ENCODE assay signal across 8 cellular contexts in the genomic region with DNA sequence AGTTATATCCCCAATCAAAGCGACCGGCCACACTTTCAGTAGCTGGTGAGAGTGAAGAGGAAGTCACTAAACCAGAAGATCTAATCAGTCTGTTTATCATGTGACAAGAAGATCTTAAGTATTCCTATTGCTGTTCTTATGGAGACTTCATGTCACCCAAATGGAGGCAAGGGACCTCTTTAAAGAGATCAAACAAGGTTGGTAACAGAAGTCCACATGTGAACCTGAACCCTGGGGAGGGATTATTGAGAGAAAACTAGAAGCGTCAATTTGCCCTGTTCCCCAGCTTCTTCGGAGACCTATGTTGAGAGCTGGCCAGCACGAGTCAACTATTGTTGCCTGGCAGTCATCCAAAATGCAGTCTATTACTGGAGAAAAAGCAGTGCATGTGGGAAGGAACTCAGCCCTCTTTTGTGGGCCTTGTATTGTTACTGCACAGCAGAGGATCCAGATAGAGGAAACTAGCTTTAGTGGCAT.
DNase-seq lines count a peak whose midpoint lies in the region; ATAC-seq, FAIRE-seq and TF ChIP-seq lines count a peak whose summit lies in the region.

No MANE protein-coding gene starts in this region.

- H2AK9ac ChIP-seq in IMR-90 (replicated peaks; ENCODE audit: low read depth, low read length, poor library complexity): no peak overlapping the region

- CTCF ChIA-PET in activated CD8-positive, alpha-beta memory T cell treated with anti-CD3 and anti-CD28 coated beads, Interleukin-2, amount 10 ng/mL, durations not matched to agents 7 days and 5 days (lab: Charles Lee): interaction anchor here (1.0 to 1.6 kb wide), 3 partner anchors 47 to 311 kb away, joined by 3 to 6 read pairs (median 3); no protein-coding TSS in a partner anchor
- CTCF ChIA-PET in IMR-90 (lab: Yijun Ruan, JAX): no interaction called here

- no peak overlapping the region for H4K5ac ChIP-seq in IMR-90 (ENCODE audit: low read depth, low read length)

- H3K79me1 ChIP-seq in IMR-90 (ENCODE audit: low read depth in 1 of 2, low read length in 2 of 2): no peaks in the 10 kb centered on the region

- no peak overlapping the region for H3K18ac ChIP-seq in IMR-90 (ENCODE audit: low read depth, low read length)

- H3K4ac ChIP-seq in IMR-90 (ENCODE audit: low read depth, low read length): peak overlapping the region; percentile 24; the same call in 1 of the 2 replicates

- H3K27me3 ChIP-seq in IMR-90 (ENCODE audit: control insufficient read depth, insufficient read depth, low read length) (no peaks in the 10 kb centered on the region), keratinocyte (ENCODE audit: control insufficient read depth, extremely low read depth, insufficient read depth, low read length) (no peaks in the 10 kb centered on the region)

- POLR2A ChIA-PET in IMR-90 (lab: Charles Lee; ENCODE audit: unreplicated experiment): no interaction called here

- H3K9ac ChIP-seq in IMR-90 (ENCODE audit: low read depth, low read length) (no peak overlapping the region), keratinocyte (ENCODE audit: control insufficient read depth, extremely low read depth, insufficient read depth, low read length) (no peak overlapping the region)

- H3K36me3 ChIP-seq in IMR-90 (ENCODE audit: control insufficient read depth, insufficient read depth, low read length): no peaks in the 10 kb centered on the region
- no peaks in the 10 kb centered on the region for H3K36me3 ChIP-seq in keratinocyte (ENCODE audit: control insufficient read depth in 2 of 2, extremely low read depth in 1 of 2, insufficient read depth in 2 of 2, low read length in 2 of 2)

- H3K27ac ChIP-seq in IMR-90 (ENCODE audit: insufficient read depth, low read length): no peak overlapping the region
- no peak overlapping the region for H3K27ac ChIP-seq in keratinocyte (ENCODE audit: control insufficient read depth, insufficient read depth, low read length)

- H3K9me3 ChIP-seq in IMR-90 (ENCODE audit: control insufficient read depth, insufficient read depth, low read length) (no peaks in the 10 kb centered on the region), keratinocyte (ENCODE audit: control insufficient read depth, low read depth, low read length) (no peaks in the 10 kb centered on the region)

- TF ChIP-seq RAD21 in IMR-90 (IDR thresholded peaks at IDR 0.05; ENCODE audit: low read length): no peak

- H2AFZ ChIP-seq in IMR-90 (replicated peaks; ENCODE audit: low read length, poor library complexity) (no peak overlapping the region), keratinocyte (ENCODE audit: control insufficient read depth, low read length) (no peak overlapping the region)

- in situ Hi-C loops in IMR-90 (cut with MboI; ENCODE audit: low sequenced_read_pairs): no loop called here

- peaks cover 5% of the 10 kb centered on the region for H3K9me3 Mint-ChIP-seq in activated CD8-positive, alpha-beta memory T cell treated with anti-CD3 and anti-CD28 coated beads, Interleukin-2, amount 10 ng/mL, durations not matched to agents 7 days and 5 days (ENCODE audit: low read depth)
- H3K9me3 Mint-ChIP-seq in activated T-helper 17 cell treated with anti-CD3 and anti-CD28 coated beads, Interleukin-2, amount 50 U/mL, for 72 hours: no peaks in the 10 kb centered on the region

- H4K20me1 ChIP-seq in IMR-90 (ENCODE audit: insufficient read depth, low read length) (no peaks in the 10 kb centered on the region), keratinocyte (ENCODE audit: control insufficient read depth, extremely low read depth, insufficient read depth, low read length) (no peaks in the 10 kb centered on the region)

- H3K9me1 ChIP-seq in IMR-90 (ENCODE audit: insufficient read depth, low read length): no peaks in the 10 kb centered on the region
- no peaks in the 10 kb centered on the region for H3K9me1 ChIP-seq in keratinocyte (ENCODE audit: control insufficient read depth, extremely low read depth, insufficient read depth, low read length)

- peak overlapping the region; percentile 47 for H3K4me3 Mint-ChIP-seq in activated CD8-positive, alpha-beta memory T cell treated with anti-CD3 and anti-CD28 coated beads, Interleukin-2, amount 10 ng/mL, durations not matched to agents 7 days and 5 days
- H3K4me3 Mint-ChIP-seq in activated T-helper 17 cell treated with anti-CD3 and anti-CD28 coated beads, Interleukin-2, amount 50 U/mL, for 72 hours: peak overlapping the region; percentile 68

- DNase-seq in activated CD8-positive, alpha-beta memory T cell treated with anti-CD3 and anti-CD28 coated beads, Interleukin-2, amount 10 ng/mL, durations not matched to agents 7 days and 5 days: peak; percentile 50
- no peak for DNase-seq in activated CD8-positive, alpha-beta memory T cell treated with anti-CD3 and anti-CD28 coated beads for 24 hours
- DNase-seq in IMR-90 (peak; percentile 68), keratinocyte (ENCODE audit: low read depth, low spot score) (no peak), RCC 7860 (ENCODE audit: low spot score) (no peak)
- DNase-seq in stimulated activated CD4-positive, alpha-beta T cell treated with anti-CD3 and anti-CD28 coated beads, Interleukin-4, amount 100 ng/mL, for 4 hours: no peak

- peak; percentile 5 for FAIRE-seq in keratinocyte (lab: Jason Lieb, UNC)
- no peak for FAIRE-seq in RCC 7860 (lab: Jason Lieb, UNC)

- no TSS peak for BruUV-seq in IMR-90 (replicated peaks; lab: Mats Ljungman, UMichigan)

- no peak overlapping the region for H3K23ac ChIP-seq in IMR-90 (ENCODE audit: low read depth, low read length)

- intact Hi-C loops in IMR-90 (cut with micrococcal nuclease): no loop called here

- no peak overlapping the region; the same call in 1 of the 2 replicates for H4K91ac ChIP-seq in IMR-90 (ENCODE audit: insufficient read depth, low read depth, low read length)

- peaks cover 31% of the 10 kb centered on the region for H3K36me3 Mint-ChIP-seq in activated CD8-positive, alpha-beta memory T cell treated with anti-CD3 and anti-CD28 coated beads, Interleukin-2, amount 10 ng/mL, durations not matched to agents 7 days and 5 days
- H3K36me3 Mint-ChIP-seq in activated T-helper 17 cell treated with anti-CD3 and anti-CD28 coated beads, Interleukin-2, amount 50 U/mL, for 72 hours (ENCODE audit: low read depth): no peaks in the 10 kb centered on the region

- H2BK5ac ChIP-seq in IMR-90 (ENCODE audit: low read depth, low read length, poor library complexity, severe bottlenecking): no peak overlapping the region

- no peak for TF ChIP-seq CTCF in IMR-90 (conservative IDR thresholded peaks at IDR 0.05; ENCODE audit: low read depth, low read length)
- TF ChIP-seq CTCF in keratinocyte (optimal IDR thresholded peaks at IDR 0.05 in 1 of 3, IDR thresholded peaks at IDR 0.05 in 1 of 3, conservative IDR thresholded peaks at IDR 0.05 in 1 of 3; ENCODE audit: extremely low read depth in 1 of 3, insufficient read depth in 2 of 3, low read length in 3 of 3): no peak

- H2BK20ac ChIP-seq in IMR-90 (ENCODE audit: low read depth, low read length): peak overlapping the region; percentile 71

- peak overlapping the region in 1 of 2 experiments; percentile 6; a peak in 1 of 4 replicates for H4K8ac ChIP-seq in IMR-90 (ENCODE audit: low read depth in 2 of 2, low read length in 2 of 2)

- WGBS in IMR-90 (ENCODE audit: extremely low coverage in 2 of 2, insufficient read length in 1 of 2), 2 experiments: no CpG with 5 or more reads among the region's 5 CpGs

- no peak overlapping the region for H3K4me3 ChIP-seq in IMR-90 (ENCODE audit: insufficient read depth, low read depth, low read length)
- no peak overlapping the region for H3K4me3 ChIP-seq in keratinocyte (ENCODE audit: control insufficient read depth in 2 of 3, extremely low read depth in 1 of 3, insufficient read depth in 2 of 3, low read depth in 1 of 3, low read length in 3 of 3)

- H3K4me1 ChIP-seq in IMR-90 (ENCODE audit: control insufficient read depth, insufficient read depth, low read length) (peaks cover 10% of the 10 kb centered on the region), keratinocyte (ENCODE audit: control insufficient read depth, extremely low read depth, insufficient read depth, low read length) (peaks cover 50% of the 10 kb centered on the region)

- peak overlapping the region; percentile 28 for H2BK120ac ChIP-seq in IMR-90 (ENCODE audit: low read depth, low read length)

- dilution Hi-C loops in IMR-90 (cut with HindIII; ENCODE audit: low sequenced_read_pairs, unreplicated experiment) (no loop called here), keratinocyte (cut with MboI; ENCODE audit: extremely low pct_ligation_motif_present, low sequenced_read_pairs) (no loop called here)

- peak overlapping the region; percentile 11; the same call in 1 of the 2 replicates for H2AK5ac ChIP-seq in IMR-90 (ENCODE audit: low read depth, low read length)

- peak; percentile 60 for ATAC-seq in activated CD8-positive, alpha-beta memory T cell treated with anti-CD3 and anti-CD28 coated beads, Interleukin-2, amount 10 ng/mL, durations not matched to agents 7 days and 5 days
- ATAC-seq in IMR-90 (ENCODE audit: low read depth) (no peak), GM19463 (IDR thresholded peaks at IDR 0.05; ENCODE audit: unreplicated experiment) (no peak)
- ATAC-seq in activated T-helper 17 cell treated with anti-CD3 and anti-CD28 coated beads, Interleukin-2, amount 50 U/mL, for 72 hours (replicated peaks): peak; percentile 41

- H3K56ac ChIP-seq in IMR-90 (ENCODE audit: extremely low read depth, insufficient read depth, low read length): no peak overlapping the region

- H2BK15ac ChIP-seq in IMR-90 (ENCODE audit: low read depth, low read length): no peak overlapping the region

- peak overlapping the region; percentile 55; the same call in 1 of the 2 replicates for H3K14ac ChIP-seq in IMR-90 (replicated peaks; ENCODE audit: low read depth, low read length)

- peaks cover 64% of the 10 kb centered on the region for H3K4me1 Mint-ChIP-seq in activated CD8-positive, alpha-beta memory T cell treated with anti-CD3 and anti-CD28 coated beads, Interleukin-2, amount 10 ng/mL, durations not matched to agents 7 days and 5 days
- peaks cover 33% of the 10 kb centered on the region for H3K4me1 Mint-ChIP-seq in activated T-helper 17 cell treated with anti-CD3 and anti-CD28 coated beads, Interleukin-2, amount 50 U/mL, for 72 hours

- peaks cover 2% of the 10 kb centered on the region for H3K27me3 Mint-ChIP-seq in activated CD8-positive, alpha-beta memory T cell treated with anti-CD3 and anti-CD28 coated beads, Interleukin-2, amount 10 ng/mL, durations not matched to agents 7 days and 5 days
- H3K27me3 Mint-ChIP-seq in activated T-helper 17 cell treated with anti-CD3 and anti-CD28 coated beads, Interleukin-2, amount 50 U/mL, for 72 hours: no peaks in the 10 kb centered on the region

- no peak for TF ChIP-seq POLR2A in IMR-90 (IDR thresholded peaks at IDR 0.05; ENCODE audit: low read depth, low read length)

- H3K4me2 ChIP-seq in IMR-90 (ENCODE audit: low read depth, low read length) (no peak overlapping the region), keratinocyte (ENCODE audit: control insufficient read depth, extremely low read depth, insufficient read depth, low read depth, low read length) (peak overlapping the region; percentile 23)

- H3K27ac Mint-ChIP-seq in activated CD8-positive, alpha-beta memory T cell treated with anti-CD3 and anti-CD28 coated beads, Interleukin-2, amount 10 ng/mL, durations not matched to agents 7 days and 5 days: peak overlapping the region; percentile 84
- H3K27ac Mint-ChIP-seq in activated T-helper 17 cell treated with anti-CD3 and anti-CD28 coated beads, Interleukin-2, amount 50 U/mL, for 72 hours: peak overlapping the region; percentile 34

- H3K79me2 ChIP-seq in keratinocyte (ENCODE audit: control insufficient read depth, insufficient read depth, low read length): no peaks in the 10 kb centered on the region

Comparison
In these comparisons a context has a peak if more than half of its experiments do, and no peak if none do; other contexts are left out.
1. DNase-seq: peak in activated CD8-positive, alpha-beta memory T cell treated with anti-CD3 and anti-CD28 coated beads, Interleukin-2, amount 10 ng/mL, durations not matched to agents 7 days and 5 days (single experiment) and IMR-90 (single experiment); none in activated CD8-positive, alpha-beta memory T cell treated with anti-CD3 and anti-CD28 coated beads for 24 hours (single experiment), keratinocyte (single experiment), RCC 7860 (single experiment) and stimulated activated CD4-positive, alpha-beta T cell treated with anti-CD3 and anti-CD28 coated beads, Interleukin-4, amount 100 ng/mL, for 4 hours (0 of 2).
2. ATAC-seq: peak in activated CD8-positive, alpha-beta memory T cell treated with anti-CD3 and anti-CD28 coated beads, Interleukin-2, amount 10 ng/mL, durations not matched to agents 7 days and 5 days (single experiment) and activated T-helper 17 cell treated with anti-CD3 and anti-CD28 coated beads, Interleukin-2, amount 50 U/mL, for 72 hours (single experiment); none in IMR-90 (single experiment) and GM19463 (single experiment).